18 cellular contexts compared by ENCODE assay signal in genomic region chr2:147482111-147482510, GRCh38.
"Had no signal": no experiment of that assay in that cellular context is flagged by ENCODE, and none has a peak within 500 bp of the region (broad histone marks: within the 10 kb centered on the region; RNA-seq: fewer than 3 reads in every experiment).

No MANE protein-coding gene starts in this region.

- ATAC-seq: left lung; naive thymus-derived CD4-positive, alpha-beta T cell; right lobe of liver; upper lobe of right lung had no signal

- H3K4me2 ChIP-seq: hepatocyte had no signal

- H3K9me3 ChIP-seq: left lung, ovary, psoas muscle, right lobe of liver, stomach, thoracic aorta, upper lobe of right lung had no signal

- H3K36me3 ChIP-seq: cardiac muscle cell, left lung, ovary, right lobe of liver, stomach, thoracic aorta, upper lobe of right lung had no signal

- H3K27me3 ChIP-seq: hepatocyte, left lung, ovary, right lobe of liver, stomach, upper lobe of right lung had no signal

- H3K27ac ChIP-seq: cardiac muscle cell, dorsolateral prefrontal cortex, hepatocyte, left lung, ovary, psoas muscle, right lobe of liver, stomach, thoracic aorta, upper lobe of right lung had no signal

- H3K4me1 ChIP-seq: left lung, psoas muscle, stomach, upper lobe of right lung had no signal

- DNase-seq: activated gamma-delta T cell treated with Interleukin-2 at 50 U/mL for 16 hours; activated naive CD8-positive, alpha-beta T cell treated with anti-CD3 and anti-CD28 coated beads for 36 hours; activated T-cell treated with anti-CD3 and anti-CD28 coated beads for 4 hours; amygdala; dorsolateral prefrontal cortex; foreskin fibroblast; left lung; mammary epithelial cell; naive thymus-derived CD4-positive, alpha-beta T cell; ovary; psoas muscle; right lobe of liver; stimulated activated CD4-positive, alpha-beta T cell treated with anti-CD3 and anti-CD28 coated beads, Interleukin-4, amount 100 ng/mL, for 24 hours; stomach; upper lobe of right lung had no signal

- H2AFZ ChIP-seq: hepatocyte had no signal

- H3K4me3 ChIP-seq: cardiac muscle cell, dorsolateral prefrontal cortex, hepatocyte, left lung, ovary, psoas muscle, right lobe of liver, stomach, thoracic aorta, upper lobe of right lung had no signal

- H3K79me2 ChIP-seq: hepatocyte had no signal
